Comparison of ENCODE assay signal across 7 cellular contexts in genomic region chr19:38219221-38219620, GRCh38. TPM values are rescaled to one million over a fixed set of nuclear protein-coding genes. Genes with fewer than 3 reads are reported as not detected.
"Had no signal": no experiment of that assay in that cellular context is flagged by ENCODE, and none has a peak within 500 bp of the region (broad histone marks: within the 10 kb centered on the region; RNA-seq: fewer than 3 reads in every experiment).

No MANE protein-coding gene starts in this region.

- H3K4me3 ChIP-seq: GM23338, K562 had no signal

- ATAC-seq: GM23338, K562 had no signal

- H3K27ac Mint-ChIP-seq: GM23338, HFFc6 had no signal

- DNase-seq: H9, HCEC 1CT, HFFc6, IMR-90 had no signal

- H3K9me3 Mint-ChIP-seq: GM23338, H9, HFFc6 had no signal

- H3K4me3 Mint-ChIP-seq: GM23338, HFFc6 had no signal

RNA-seq across cellular contexts. Expression of gene PPP1R14A, which starts 37.0 kb away (rescaled TPM):
- total RNA-seq: HT-29, IMR-90 had no signal
